1 cellular context compared by ENCODE assay signal in the genomic region with DNA sequence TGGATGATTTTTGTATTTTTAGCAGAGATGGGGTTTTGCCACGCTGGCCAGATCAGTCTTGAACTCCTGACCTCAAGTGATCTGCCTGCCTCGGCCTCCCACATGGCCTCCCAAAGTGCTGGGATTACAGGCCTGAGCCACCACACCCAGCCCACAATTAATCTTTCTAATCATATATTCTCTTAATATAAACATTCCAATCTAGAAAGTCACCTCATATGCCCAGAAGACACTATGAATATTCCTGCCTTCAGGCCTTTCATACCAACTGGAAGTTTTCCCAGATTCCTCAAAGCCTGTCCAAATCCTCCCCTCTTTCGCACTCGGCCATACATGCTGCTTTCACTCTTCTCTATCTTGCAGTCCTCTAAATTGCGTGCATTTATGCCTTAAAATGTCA.
TF ChIP-seq lines count a peak whose summit lies in the region.

No MANE protein-coding gene starts in this region.

TF ChIP-seq in IMR-90, 13 proteins besides CTCF, POLR2A, EP300 and RAD21:
- TF ChIP-seq, protein P1, sequence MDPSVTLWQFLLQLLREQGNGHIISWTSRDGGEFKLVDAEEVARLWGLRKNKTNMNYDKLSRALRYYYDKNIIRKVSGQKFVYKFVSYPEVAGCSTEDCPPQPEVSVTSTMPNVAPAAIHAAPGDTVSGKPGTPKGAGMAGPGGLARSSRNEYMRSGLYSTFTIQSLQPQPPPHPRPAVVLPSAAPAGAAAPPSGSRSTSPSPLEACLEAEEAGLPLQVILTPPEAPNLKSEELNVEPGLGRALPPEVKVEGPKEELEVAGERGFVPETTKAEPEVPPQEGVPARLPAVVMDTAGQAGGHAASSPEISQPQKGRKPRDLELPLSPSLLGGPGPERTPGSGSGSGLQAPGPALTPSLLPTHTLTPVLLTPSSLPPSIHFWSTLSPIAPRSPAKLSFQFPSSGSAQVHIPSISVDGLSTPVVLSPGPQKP (IDR thresholded peaks at IDR 0.05; ENCODE audit: borderline replicate concordance, low read depth, low read length) = no peak
- TF ChIP-seq RCOR1 (IDR thresholded peaks at IDR 0.05; ENCODE audit: insufficient replicate concordance, low read length) (no peak), BHLHE40 (IDR thresholded peaks at IDR 0.05; ENCODE audit: low read depth, low read length) (no peak), CEBPB (IDR thresholded peaks at IDR 0.05; ENCODE audit: low read depth, low read length) (no peak), MAFK (IDR thresholded peaks at IDR 0.05; ENCODE audit: low read depth, low read length) (no peak), MXI1 (IDR thresholded peaks at IDR 0.05; ENCODE audit: borderline replicate concordance, low read depth, low read length) (no peak), NFE2L2 (IDR thresholded peaks at IDR 0.05; ENCODE audit: low read depth, low read length) (no peak), CHD1 (IDR thresholded peaks at IDR 0.05; ENCODE audit: low read depth, low read length) (no peak)
